ENCODE assay signal across 18 cellular contexts in genomic region chr2:29616569-29616968, GRCh38.
"Had no signal": no experiment of that assay in that cellular context is flagged by ENCODE, and none has a peak within 500 bp of the region (broad histone marks: within the 10 kb centered on the region; RNA-seq: fewer than 3 reads in every experiment).

No MANE protein-coding gene starts in this region.

- DNase-seq: MV-4-11, NCI-H1048, NCI-H1105, NCI-H1436, NCI-H187, NCI-H2029, NCI-H2081 treated with DMSO at 0.1 percent for 48 hours, NCI-H2171, NCI-H226, NCI-H446, NCI-H510A, NCI-H524 treated with DMSO at 0.1 percent for 48 hours, NCI-H774, SHP77, SW 1271 had no signal

- ATAC-seq: HepG2, K562 had no signal

- H3K4me3 ChIP-seq: K562 had no signal

- H3K27ac ChIP-seq: RWPE1 had no signal
